30 cellular contexts compared by ENCODE assay signal in the genomic region with DNA sequence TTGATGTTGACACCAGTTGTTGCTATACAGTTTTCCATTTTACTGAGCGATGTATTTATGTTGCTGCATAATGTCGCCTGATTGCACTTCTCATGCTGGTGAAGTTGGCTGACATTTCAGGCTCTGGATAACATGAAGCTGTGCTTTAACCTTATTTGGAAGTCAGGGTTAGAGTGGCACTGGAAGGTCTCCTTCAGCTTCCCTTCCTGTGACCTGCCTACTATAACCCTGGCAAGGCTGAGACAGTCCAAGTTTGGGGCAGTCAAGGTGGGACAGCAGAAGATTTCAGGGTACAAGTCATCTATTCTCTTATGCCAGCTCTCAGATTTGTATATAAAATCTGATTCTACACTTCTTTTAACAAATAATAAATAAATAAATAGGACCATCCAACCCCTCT.
"Had no signal": no experiment of that assay in that cellular context is flagged by ENCODE, and none has a peak within 500 bp of the region (broad histone marks: within the 10 kb centered on the region; RNA-seq: fewer than 3 reads in every experiment).

No MANE protein-coding gene starts in this region.

- H3K4me3 Mint-ChIP-seq: activated B cell treated with CpG ODN at 0.5 μM for 24 hours; activated CD8-positive, alpha-beta T cell treated with anti-CD3 and anti-CD28 coated beads for 36 hours; activated naive CD8-positive, alpha-beta T cell; activated naive CD8-positive, alpha-beta T cell treated with anti-CD3 and anti-CD28 coated beads, Interleukin-2, amount 50 U/mL, for 24 hours; activated T-cell treated with anti-CD3 and anti-CD28 coated beads, Interleukin-2, amount 50 U/mL, for 4 hours; activated T-helper 17 cell treated with anti-CD3 and anti-CD28 coated beads, Interleukin-2, amount 50 U/mL, for 72 hours; T-helper 17 cell; T-helper 2 cell treated with Interferon-gamma antibody and Interleukin-4, amounts not matched to agents 5 μg/mL and 100 μg/mL, for 36 hours had no signal

- ATAC-seq: activated CD4-positive, CD25-positive, alpha-beta regulatory T cell treated with anti-CD3 and anti-CD28 coated beads, Interleukin-2, amount 50 U/mL, for 24 hours; activated CD8-positive, alpha-beta T cell treated with anti-CD3 and anti-CD28 coated beads for 36 hours; activated naive CD8-positive, alpha-beta T cell treated with anti-CD3 and anti-CD28 coated beads, Interleukin-2, amount 50 U/mL, for 24 hours; activated T-cell treated with anti-CD3 and anti-CD28 coated beads, Interleukin-2, amount 50 U/mL, for 4 hours; activated T-helper 17 cell treated with anti-CD3 and anti-CD28 coated beads, Interleukin-2, amount 50 U/mL, for 72 hours; body of pancreas; T-helper 17 cell had no signal

- H3K9me3 ChIP-seq: adrenal gland, body of pancreas, colonic mucosa, esophagus squamous epithelium had no signal

- H3K36me3 ChIP-seq: adrenal gland, colonic mucosa, WERI-Rb-1 had no signal

- H3K27ac ChIP-seq: body of pancreas, colonic mucosa, epithelial cell of prostate, esophagus squamous epithelium, WERI-Rb-1 had no signal

- H3K27me3 ChIP-seq: adrenal gland, body of pancreas, colonic mucosa, esophagus squamous epithelium had no signal

- H3K4me1 Mint-ChIP-seq: activated B cell treated with CpG ODN at 0.5 μM for 24 hours; activated naive CD8-positive, alpha-beta T cell treated with anti-CD3 and anti-CD28 coated beads, Interleukin-2, amount 50 U/mL, for 24 hours; activated T-helper 17 cell treated with anti-CD3 and anti-CD28 coated beads, Interleukin-2, amount 50 U/mL, for 72 hours; T-helper 17 cell had no signal

- H3K4me3 ChIP-seq: adrenal gland, body of pancreas, colonic mucosa, esophagus squamous epithelium had no signal

- DNase-seq: activated B cell treated with CpG ODN at 0.5 μM for 24 hours; activated CD4-positive, alpha-beta T cell treated with anti-CD3 and anti-CD28 coated beads for 48 hours; activated CD4-positive, alpha-beta T cell treated with anti-CD3 and anti-CD28 coated beads, Interleukin-2, amount 50 U/mL, for 1 hour; activated CD4-positive, alpha-beta T cell treated with anti-CD3 and anti-CD28 coated beads, Interleukin-2, amount 50 U/mL, for 48 hours; activated CD8-positive, alpha-beta memory T cell treated with anti-CD3 and anti-CD28 coated beads for 24 hours; activated CD8-positive, alpha-beta T cell treated with anti-CD3 and anti-CD28 coated beads for 36 hours; activated effector memory CD4-positive, alpha-beta T cell treated with Interleukin-2 at 50 U/mL for 16 hours; activated gamma-delta T cell treated with Interleukin-2 at 50 U/mL for 16 hours; activated naive CD4-positive, alpha-beta T cell treated with anti-CD3 and anti-CD28 coated beads, Interleukin-2, amount 50 U/mL, for 16 hours; activated naive CD4-positive, alpha-beta T cell treated with Interleukin-2 at 50 U/mL for 16 hours; activated naive CD8-positive, alpha-beta T cell treated with anti-CD3 and anti-CD28 coated beads, Interleukin-2, amount 50 U/mL, for 24 hours; activated T-cell treated with anti-CD3 and anti-CD28 coated beads, Interleukin-2, amount 50 U/mL, for 4 hours; amygdala; aorta; body of pancreas; central memory CD4-positive, alpha-beta T cell; cerebellar nuclear complex; colonic mucosa; effector CD8-positive, alpha-beta T cell; esophagus squamous epithelium; T-helper 1 cell; T-helper 17 cell; T1000; WERI-Rb-1 had no signal

- H3K4me1 ChIP-seq: body of pancreas, colonic mucosa had no signal

- H3K9me3 Mint-ChIP-seq: activated B cell treated with CpG ODN at 0.5 μM for 24 hours; activated CD8-positive, alpha-beta T cell treated with anti-CD3 and anti-CD28 coated beads for 36 hours; activated naive CD8-positive, alpha-beta T cell treated with anti-CD3 and anti-CD28 coated beads, Interleukin-2, amount 50 U/mL, for 24 hours; activated T-cell treated with anti-CD3 and anti-CD28 coated beads, Interleukin-2, amount 50 U/mL, for 4 hours; activated T-helper 17 cell treated with anti-CD3 and anti-CD28 coated beads, Interleukin-2, amount 50 U/mL, for 72 hours; T-helper 2 cell treated with Interferon-gamma antibody and Interleukin-4, amounts not matched to agents 5 μg/mL and 100 μg/mL, for 36 hours had no signal

- H3K27me3 Mint-ChIP-seq: activated B cell treated with CpG ODN at 0.5 μM for 24 hours; activated CD8-positive, alpha-beta T cell treated with anti-CD3 and anti-CD28 coated beads for 36 hours; activated naive CD8-positive, alpha-beta T cell; activated naive CD8-positive, alpha-beta T cell treated with anti-CD3 and anti-CD28 coated beads, Interleukin-2, amount 50 U/mL, for 24 hours; activated T-helper 17 cell treated with anti-CD3 and anti-CD28 coated beads, Interleukin-2, amount 50 U/mL, for 72 hours; T-helper 17 cell had no signal

- H3K27ac Mint-ChIP-seq: activated B cell treated with CpG ODN at 0.5 μM for 24 hours; activated CD8-positive, alpha-beta T cell treated with anti-CD3 and anti-CD28 coated beads for 36 hours; activated naive CD8-positive, alpha-beta T cell; activated naive CD8-positive, alpha-beta T cell treated with anti-CD3 and anti-CD28 coated beads, Interleukin-2, amount 50 U/mL, for 24 hours; activated T-helper 17 cell treated with anti-CD3 and anti-CD28 coated beads, Interleukin-2, amount 50 U/mL, for 72 hours; T-helper 17 cell; T-helper 2 cell treated with Interferon-gamma antibody and Interleukin-4, amounts not matched to agents 5 μg/mL and 100 μg/mL, for 36 hours had no signal
